20 cellular contexts compared by ENCODE assay signal in genomic region chr20:32454164-32455145, GRCh38.
DNase-seq lines count a peak whose midpoint lies in the region; ATAC-seq and TF ChIP-seq lines count a peak whose summit lies in the region.
"Had no signal": no experiment of that assay in that cellular context is flagged by ENCODE, and none has a peak within 500 bp of the region (broad histone marks: within the 10 kb centered on the region; RNA-seq: fewer than 3 reads in every experiment).

No MANE protein-coding gene starts in this region.

- H3K27ac Mint-ChIP-seq in CD8-positive, alpha-beta memory T cell = peak overlapping the region in 6 of 8 donors; percentile 17 to 95 (median 64)
- H3K27ac Mint-ChIP-seq in glutamatergic neuron (ENCODE audit: unreplicated experiment) = no peak overlapping the region
- H3K27ac Mint-ChIP-seq: activated CD4-positive, alpha-beta T cell treated with anti-CD3 and anti-CD28 coated beads for 36 hours had no signal

- H3K9ac ChIP-seq in OCI-LY3 (ENCODE audit: low read length) = no peak overlapping the region

- no peak for TF ChIP-seq POLR2A in ovary (IDR thresholded peaks at IDR 0.05)

- POLR2A ChIA-PET in CD8-positive, alpha-beta memory T cell (lab: Charles Lee) = no interaction called here
- POLR2A ChIA-PET in GM10248 (lab: Yijun Ruan, JAX) = no interaction called here

- H3K9me3 ChIP-seq in CD8-positive, alpha-beta memory T cell (ENCODE audit: low read length) = no peaks in the 10 kb centered on the region
- H3K9me3 ChIP-seq in OCI-LY3 (ENCODE audit: insufficient read depth, low read length) (no peaks in the 10 kb centered on the region), ovary (no peaks in the 10 kb centered on the region)
- H3K9me3 ChIP-seq: SJCRH30, tibial artery had no signal

- peaks cover 0 to 13% (median 9%) of the 10 kb centered on the region in 3 donors for H3K4me1 Mint-ChIP-seq in CD8-positive, alpha-beta memory T cell
- peaks cover 38% of the 10 kb centered on the region for H3K4me1 Mint-ChIP-seq in glutamatergic neuron (ENCODE audit: low read depth, unreplicated experiment)
- H3K4me1 Mint-ChIP-seq: activated CD4-positive, alpha-beta T cell treated with anti-CD3 and anti-CD28 coated beads for 36 hours had no signal

- intact Hi-C loops in ovary (cut with DNase I) = loop anchor here in 1 of 4 donors (5.0 kb wide), 1 partner anchor 92 kb away; no protein-coding TSS in a partner anchor

- no peaks in the 10 kb centered on the region for H4K20me1 ChIP-seq in OCI-LY3 (ENCODE audit: insufficient read depth, low read length)

- H3K4me2 ChIP-seq in OCI-LY3 (ENCODE audit: low read length) = peak overlapping the region; percentile 23; the same call in 1 of the 2 replicates

- no peak for TF ChIP-seq EP300 in ovary (IDR thresholded peaks at IDR 0.05)

- DNase-seq in CD8-positive, alpha-beta memory T cell = no peak
- DNase-seq in glutamatergic neuron (peak; percentile 38), ovary (peak in 3 of 5 donors; percentile 19 to 32 (median 24)), NCI-H187 (lab: John Stamatoyannopoulos, UW) (no peak), GM10248 (ENCODE audit: extremely low spot score) (no peak)
- DNase-seq: activated CD4-positive, alpha-beta T cell treated with anti-CD3 and anti-CD28 coated beads for 36 hours; effector CD8-positive, alpha-beta T cell; hypothalamus; KG1; kidney glomerular epithelial cell; NCI-H1048; NCI-H2081 treated with DMSO at 0.1 percent for 48 hours; NCI-H526; OCI-M1; SJCRH30; tibial artery had no signal

- no peak overlapping the region for H3K4me3 ChIP-seq in CD8-positive, alpha-beta memory T cell (ENCODE audit: low read length)
- H3K4me3 ChIP-seq in OCI-LY3 (ENCODE audit: low read length) (no peak overlapping the region), ovary (no peak overlapping the region)
- H3K4me3 ChIP-seq: SJCRH30, skin epidermis, tibial artery had no signal

- TF ChIP-seq CTCF in OCI-LY3 (IDR thresholded peaks at IDR 0.05; ENCODE audit: low read depth, low read length) = no peak
- no peak for TF ChIP-seq CTCF in glutamatergic neuron (IDR thresholded peaks at IDR 0.05; ENCODE audit: partially characterized antibody, unreplicated experiment)
- no peak for TF ChIP-seq CTCF in ovary (IDR thresholded peaks at IDR 0.05)
- TF ChIP-seq CTCF in GM10248 (IDR thresholded peaks at IDR 0.05; ENCODE audit: control extremely low read depth, extremely low read depth, low read depth, missing control alignments) = no peak

- H3K36me3 ChIP-seq in CD8-positive, alpha-beta memory T cell (ENCODE audit: insufficient read depth, low read length) = peaks cover 10% of the 10 kb centered on the region
- H3K36me3 ChIP-seq in OCI-LY3 (replicated peaks; ENCODE audit: low read depth, low read length) (no peaks in the 10 kb centered on the region), ovary (no peaks in the 10 kb centered on the region)
- H3K36me3 ChIP-seq: SJCRH30 had no signal

- no peaks in the 10 kb centered on the region for H3K79me2 ChIP-seq in OCI-LY3 (ENCODE audit: low read length)

- CTCF ChIA-PET in CD8-positive, alpha-beta memory T cell (lab: Charles Lee) = no interaction called here
- CTCF ChIA-PET in GM10248 (lab: Yijun Ruan, JAX) = interaction anchor here (2.5 to 3.3 kb wide), 2 partner anchors 10 to 25 kb away, joined by 7 to 13 read pairs; no protein-coding TSS in a partner anchor

- no peaks in the 10 kb centered on the region for H3K4me1 ChIP-seq in CD8-positive, alpha-beta memory T cell (ENCODE audit: insufficient read depth, low read length)
- H3K4me1 ChIP-seq in OCI-LY3 (ENCODE audit: low read length) = peaks cover 59% of the 10 kb centered on the region
- H3K4me1 ChIP-seq in ovary (ENCODE audit: insufficient read depth) = peaks cover 24% of the 10 kb centered on the region

- no peak overlapping the region for H2AFZ ChIP-seq in OCI-LY3 (ENCODE audit: low read depth, low read length)

- 87 to 91% (median 91%) methylated on average over 31 of the region's 31 CpGs for WGBS in ovary, 3 donors

- no peaks in the 10 kb centered on the region for H3K27me3 ChIP-seq in CD8-positive, alpha-beta memory T cell (ENCODE audit: insufficient read depth, low read length, poor library complexity, severe bottlenecking)
- H3K27me3 ChIP-seq in OCI-LY3 (ENCODE audit: low read depth, low read length) = no peaks in the 10 kb centered on the region
- no peaks in the 10 kb centered on the region for H3K27me3 ChIP-seq in ovary
- H3K27me3 ChIP-seq: SJCRH30, tibial artery had no signal

- no peak for ATAC-seq in GM21381 (IDR thresholded peaks at IDR 0.05; ENCODE audit: unreplicated experiment)
- ATAC-seq: activated CD4-positive, alpha-beta T cell treated with anti-CD3 and anti-CD28 coated beads for 36 hours; HCT116 had no signal

- no peaks in the 10 kb centered on the region for H3K27me3 Mint-ChIP-seq in CD8-positive, alpha-beta memory T cell
- H3K27me3 Mint-ChIP-seq in glutamatergic neuron (ENCODE audit: unreplicated experiment) = peaks cover 28% of the 10 kb centered on the region
- H3K27me3 Mint-ChIP-seq: activated CD4-positive, alpha-beta T cell treated with anti-CD3 and anti-CD28 coated beads for 36 hours had no signal

- no peak overlapping the region for H3K4me3 Mint-ChIP-seq in CD8-positive, alpha-beta memory T cell
- no peak overlapping the region for H3K4me3 Mint-ChIP-seq in glutamatergic neuron (ENCODE audit: unreplicated experiment)
- H3K4me3 Mint-ChIP-seq: activated CD4-positive, alpha-beta T cell treated with anti-CD3 and anti-CD28 coated beads for 36 hours had no signal

- no peak overlapping the region for H3K27ac ChIP-seq in CD8-positive, alpha-beta memory T cell (ENCODE audit: low read depth, low read length)
- no peak overlapping the region for H3K27ac ChIP-seq in OCI-LY3 (ENCODE audit: low read length)
- H3K27ac ChIP-seq in ovary = no peak overlapping the region
- H3K27ac ChIP-seq: SJCRH30, skin epidermis, tibial artery had no signal

- peaks cover 0 to 77% (median 2%) of the 10 kb centered on the region in 3 donors for H3K36me3 Mint-ChIP-seq in CD8-positive, alpha-beta memory T cell
- no peaks in the 10 kb centered on the region for H3K36me3 Mint-ChIP-seq in glutamatergic neuron (ENCODE audit: unreplicated experiment)

- no peaks in the 10 kb centered on the region for H3K9me3 Mint-ChIP-seq in CD8-positive, alpha-beta memory T cell
- H3K9me3 Mint-ChIP-seq in glutamatergic neuron (ENCODE audit: unreplicated experiment) = peaks cover 32% of the 10 kb centered on the region

Comparison
In these comparisons a context has a peak if more than half of its experiments do, and no peak if none do; other contexts are left out.
1. DNase-seq: peak in glutamatergic neuron (single experiment) and ovary (3 of 5); none in CD8-positive, alpha-beta memory T cell (0 of 5), NCI-H187 (0 of 2) and GM10248 (single experiment).